ENCODE assay signal across 17 cellular contexts in genomic region chr9:114516913-114517312, GRCh38. TPM values are rescaled to one million over a fixed set of nuclear protein-coding genes. Genes with fewer than 3 reads are reported as not detected.
A peak's percentile ranks its signal among the peaks of the same experiment; 100 is the strongest.
DNase-seq lines count a peak whose midpoint lies in the region; ATAC-seq and TF ChIP-seq lines count a peak whose summit lies in the region.
"Had no signal": no experiment of that assay in that cellular context is flagged by ENCODE, and none has a peak within 500 bp of the region (broad histone marks: within the 10 kb centered on the region; RNA-seq: fewer than 3 reads in every experiment).

No MANE protein-coding gene starts in this region.

- no peaks in the 10 kb centered on the region for H3K36me3 Mint-ChIP-seq in activated T-helper 17 cell treated with anti-CD3 and anti-CD28 coated beads, Interleukin-2, amount 50 U/mL, for 72 hours (ENCODE audit: low read depth)
- H3K36me3 Mint-ChIP-seq in activated CD8-positive, alpha-beta T cell treated with anti-CD3 and anti-CD28 coated beads, Interleukin-2, amount 10 ng/mL, durations not matched to agents 7 days and 5 days (ENCODE audit: low read depth), result no peaks in the 10 kb centered on the region
- H3K36me3 Mint-ChIP-seq: WTC11 had no signal

- H3K27ac Mint-ChIP-seq in activated T-helper 17 cell treated with anti-CD3 and anti-CD28 coated beads, Interleukin-2, amount 50 U/mL, for 72 hours, result no peak overlapping the region
- H3K27ac Mint-ChIP-seq in activated CD8-positive, alpha-beta T cell treated with anti-CD3 and anti-CD28 coated beads, Interleukin-2, amount 10 ng/mL, durations not matched to agents 7 days and 5 days, result no peak overlapping the region
- H3K27ac Mint-ChIP-seq: WTC11 had no signal

- CTCF ChIA-PET in activated CD8-positive, alpha-beta T cell treated with anti-CD3 and anti-CD28 coated beads, Interleukin-2, amount 10 ng/mL, durations not matched to agents 7 days and 5 days (lab: Charles Lee), result interaction anchor here (1.0 to 2.0 kb wide), 2 partner anchors 10 to 111 kb away, joined by 3 to 10 read pairs; no protein-coding TSS in a partner anchor
- CTCF ChIA-PET in HEK293T (lab: Yijun Ruan, JAX), result no interaction called here

- H3K4me1 ChIP-seq in foreskin keratinocyte, result no peaks in the 10 kb centered on the region
- H3K4me1 ChIP-seq: upper lobe of right lung had no signal

- peak; percentile 76 for ATAC-seq in activated T-helper 17 cell treated with anti-CD3 and anti-CD28 coated beads, Interleukin-2, amount 50 U/mL, for 72 hours (replicated peaks)
- ATAC-seq in foreskin keratinocyte (peak; percentile 59), HG03039 (IDR thresholded peaks at IDR 0.05; ENCODE audit: unreplicated experiment) (no peak)
- no peak for ATAC-seq in activated CD8-positive, alpha-beta T cell treated with anti-CD3 and anti-CD28 coated beads, Interleukin-2, amount 10 ng/mL, durations not matched to agents 7 days and 5 days
- ATAC-seq: GM12878, sciatic nerve, upper lobe of right lung, WTC11 had no signal

- peaks cover 29% of the 10 kb centered on the region for H3K27me3 Mint-ChIP-seq in activated T-helper 17 cell treated with anti-CD3 and anti-CD28 coated beads, Interleukin-2, amount 50 U/mL, for 72 hours
- H3K27me3 Mint-ChIP-seq in activated CD8-positive, alpha-beta T cell treated with anti-CD3 and anti-CD28 coated beads, Interleukin-2, amount 10 ng/mL, durations not matched to agents 7 days and 5 days (ENCODE audit: low read depth), result peaks cover 20% of the 10 kb centered on the region

- H3K4me3 Mint-ChIP-seq in activated T-helper 17 cell treated with anti-CD3 and anti-CD28 coated beads, Interleukin-2, amount 50 U/mL, for 72 hours, result no peak overlapping the region
- H3K4me3 Mint-ChIP-seq in activated CD8-positive, alpha-beta T cell treated with anti-CD3 and anti-CD28 coated beads, Interleukin-2, amount 10 ng/mL, durations not matched to agents 7 days and 5 days, result no peak overlapping the region
- H3K4me3 Mint-ChIP-seq: WTC11 had no signal

- TF ChIP-seq CTCF in foreskin keratinocyte (conservative IDR thresholded peaks at IDR 0.05), result no peak

- H3K9me3 Mint-ChIP-seq in activated T-helper 17 cell treated with anti-CD3 and anti-CD28 coated beads, Interleukin-2, amount 50 U/mL, for 72 hours, result no peaks in the 10 kb centered on the region
- no peaks in the 10 kb centered on the region for H3K9me3 Mint-ChIP-seq in activated CD8-positive, alpha-beta T cell treated with anti-CD3 and anti-CD28 coated beads, Interleukin-2, amount 10 ng/mL, durations not matched to agents 7 days and 5 days (ENCODE audit: insufficient read depth)

- H3K4me1 Mint-ChIP-seq in activated T-helper 17 cell treated with anti-CD3 and anti-CD28 coated beads, Interleukin-2, amount 50 U/mL, for 72 hours, result no peaks in the 10 kb centered on the region
- peaks cover 20% of the 10 kb centered on the region for H3K4me1 Mint-ChIP-seq in activated CD8-positive, alpha-beta T cell treated with anti-CD3 and anti-CD28 coated beads, Interleukin-2, amount 10 ng/mL, durations not matched to agents 7 days and 5 days (ENCODE audit: low read depth)

- peaks cover 42% of the 10 kb centered on the region for H3K27me3 ChIP-seq in foreskin keratinocyte

- H3K27ac ChIP-seq in foreskin keratinocyte, result no peak overlapping the region
- H3K27ac ChIP-seq: SK-N-MC, upper lobe of right lung had no signal

- DNase-seq in AG20443 (ENCODE audit: low spot score) (peak; percentile 54), M059J (ENCODE audit: low read depth) (peak; percentile 86), foreskin keratinocyte (peak; percentile 53 to 56), HEK293T (ENCODE audit: extremely low spot score) (no peak), cerebellum (ENCODE audit: low spot score) (no peak)
- DNase-seq in activated CD8-positive, alpha-beta T cell treated with anti-CD3 and anti-CD28 coated beads, Interleukin-2, amount 10 ng/mL, durations not matched to agents 7 days and 5 days, result no peak
- DNase-seq: activated CD8-positive, alpha-beta memory T cell treated with anti-CD3 and anti-CD28 coated beads, Interleukin-2, amount 50 U/mL, for 48 hours; DMS53; NCI-H2081; stimulated activated CD4-positive, alpha-beta T cell treated with anti-CD3 and anti-CD28 coated beads, Interleukin-4, amount 100 ng/mL, for 24 hours; upper lobe of right lung had no signal

- POLR2A ChIA-PET in activated CD8-positive, alpha-beta T cell treated with anti-CD3 and anti-CD28 coated beads, Interleukin-2, amount 10 ng/mL, durations not matched to agents 7 days and 5 days (lab: Charles Lee), result no interaction called here
- POLR2A ChIA-PET in HEK293T (lab: Yijun Ruan, JAX), result no interaction called here

TF ChIP-seq in HEK293T, 16 proteins besides CTCF, POLR2A, EP300 and RAD21:
- TF ChIP-seq SP1 (IDR thresholded peaks at IDR 0.05) (no peak), FOXM1 (IDR thresholded peaks at IDR 0.05; ENCODE audit: borderline replicate concordance) (no peak), CTBP1 (IDR thresholded peaks at IDR 0.05; ENCODE audit: borderline replicate concordance) (no peak), FOXA1 (IDR thresholded peaks at IDR 0.05) (no peak), BHLHE40 (IDR thresholded peaks at IDR 0.05; ENCODE audit: borderline replicate concordance) (no peak), FOXK2 (IDR thresholded peaks at IDR 0.05) (no peak), ELF4 (IDR thresholded peaks at IDR 0.05) (no peak), HDGF (IDR thresholded peaks at IDR 0.05; ENCODE audit: borderline replicate concordance) (no peak), L3MBTL2 (conservative IDR thresholded peaks at IDR 0.05) (no peak), ARNT (IDR thresholded peaks at IDR 0.05) (no peak)
TF ChIP-seq in HEK293T: peak in this region for 0.

RNA-seq across cellular contexts. Expression of gene WHRN, which starts 11.6 kb away (rescaled TPM):
- total RNA-seq in M059J (2014; rRNA removed; shearing (Covaris generic)), result 1.8 and 3.5 TPM in 2 replicates
- 10 to 100 TPM in 1 of 2 donors, 1 to 10 TPM in 1; 4.0 to 29.1 TPM for total RNA-seq in activated T-helper 17 cell treated with anti-CD3 and anti-CD28 coated beads, Interleukin-2, amount 50 U/mL, for 72 hours
- total RNA-seq in foreskin keratinocyte, result 2.8 and 3.4 TPM in 2 replicates
- 2.0 and 2.6 TPM in 2 replicates for polyA plus RNA-seq in foreskin keratinocyte
- total RNA-seq in activated CD8-positive, alpha-beta T cell treated with anti-CD3 and anti-CD28 coated beads, Interleukin-2, amount 10 ng/mL, durations not matched to agents 7 days and 5 days, result 1 to 10 TPM; 2.6 to 4.1 TPM
- 7.7 TPM for total RNA-seq in cerebellum

Comparison
In these comparisons a context has a peak if more than half of its experiments do, and no peak if none do; other contexts are left out.
1. DNase-seq: peak in AG20443 (single experiment), M059J (single experiment) and foreskin keratinocyte (2 of 2); none in activated CD8-positive, alpha-beta T cell treated with anti-CD3 and anti-CD28 coated beads, Interleukin-2, amount 10 ng/mL, durations not matched to agents 7 days and 5 days (single experiment), HEK293T (single experiment) and cerebellum (single experiment).
2. ATAC-seq: peak in activated T-helper 17 cell treated with anti-CD3 and anti-CD28 coated beads, Interleukin-2, amount 50 U/mL, for 72 hours (single experiment) and foreskin keratinocyte (single experiment); none in activated CD8-positive, alpha-beta T cell treated with anti-CD3 and anti-CD28 coated beads, Interleukin-2, amount 10 ng/mL, durations not matched to agents 7 days and 5 days (single experiment) and HG03039 (single experiment).